Comparison of ENCODE assay signal across 1 cellular context in genomic region chr21:36144233-36144632, GRCh38. TPM values are rescaled to one million over a fixed set of nuclear protein-coding genes. Genes with fewer than 3 reads are reported as not detected.
"Had no signal": no experiment of that assay in that cellular context is flagged by ENCODE, and none has a peak within 500 bp of the region (broad histone marks: within the 10 kb centered on the region; RNA-seq: fewer than 3 reads in every experiment).

No MANE protein-coding gene starts in this region.

RNA-seq across cellular contexts. Expression of gene CBR3, which starts 9.4 kb away (rescaled TPM):
- total RNA-seq: OCI-LY7 had no signal
